ENCODE assay signal across 8 cellular contexts in genomic region chr1:32761253-32761877, GRCh38. TPM values are rescaled to one million over a fixed set of nuclear protein-coding genes. Genes with fewer than 3 reads are reported as not detected.
DNase-seq lines count a peak whose midpoint lies in the region; ATAC-seq and TF ChIP-seq lines count a peak whose summit lies in the region.

No MANE protein-coding gene starts in this region.

- H3K27me3 Mint-ChIP-seq in activated CD4-positive, alpha-beta T cell treated with anti-CD3 and anti-CD28 coated beads, Interleukin-2, amount 10 ng/mL, durations not matched to agents 7 days and 5 days = peaks cover 3% of the 10 kb centered on the region

- peaks cover 20% of the 10 kb centered on the region for H3K4me1 Mint-ChIP-seq in activated CD4-positive, alpha-beta T cell treated with anti-CD3 and anti-CD28 coated beads, Interleukin-2, amount 10 ng/mL, durations not matched to agents 7 days and 5 days

- no peak for TF ChIP-seq CTCF in fibroblast of villous mesenchyme (IDR thresholded peaks at IDR 0.05; ENCODE audit: insufficient read depth, low read depth, low read length)

- no peaks in the 10 kb centered on the region for H3K9me3 Mint-ChIP-seq in activated CD4-positive, alpha-beta T cell treated with anti-CD3 and anti-CD28 coated beads, Interleukin-2, amount 10 ng/mL, durations not matched to agents 7 days and 5 days

- H3K4me3 ChIP-seq in fibroblast of villous mesenchyme (ENCODE audit: low read depth, low read length) = no peak overlapping the region

- ATAC-seq in GM18907 (IDR thresholded peaks at IDR 0.05; ENCODE audit: unreplicated experiment) (no peak), GM18870 (IDR thresholded peaks at IDR 0.05; ENCODE audit: unreplicated experiment) (no peak)

- CTCF ChIA-PET in activated CD4-positive, alpha-beta T cell treated with anti-CD3 and anti-CD28 coated beads, Interleukin-2, amount 10 ng/mL, durations not matched to agents 7 days and 5 days (lab: Charles Lee) = interaction anchor here (0.5 to 2.3 kb wide), 6 partner anchors 10 to 63 kb away, joined by 3 to 12 read pairs (median 4); a partner anchor contains a TSS

- DNase-seq in activated CD4-positive, alpha-beta T cell treated with anti-CD3 and anti-CD28 coated beads for 4 hours = peak; percentile 30 to 36
- no peak for DNase-seq in activated CD4-positive, alpha-beta T cell treated with anti-CD3 and anti-CD28 coated beads, Interleukin-2, amount 10 ng/mL, durations not matched to agents 7 days and 5 days
- peak; percentile 61 for DNase-seq in SW480 (ENCODE audit: low spot score)
- peak; percentile 74 for DNase-seq in fibroblast of villous mesenchyme (ENCODE audit: low read depth)
- peak; percentile 12 for DNase-seq in stimulated activated CD8-positive, alpha-beta memory T cell treated with anti-CD3 and anti-CD28 coated beads, Interleukin-12 subunit alpha, Interleukin-12 subunit beta, amount 100 ng/mL, for 1 hour (ENCODE audit: low read depth)
- DNase-seq in iPS-NIHi7 (ENCODE audit: extremely low spot score) = no peak

- no peak overlapping the region for H3K4me3 Mint-ChIP-seq in activated CD4-positive, alpha-beta T cell treated with anti-CD3 and anti-CD28 coated beads, Interleukin-2, amount 10 ng/mL, durations not matched to agents 7 days and 5 days

- H3K27ac Mint-ChIP-seq in activated CD4-positive, alpha-beta T cell treated with anti-CD3 and anti-CD28 coated beads, Interleukin-2, amount 10 ng/mL, durations not matched to agents 7 days and 5 days = no peak overlapping the region

- POLR2A ChIA-PET in activated CD4-positive, alpha-beta T cell treated with anti-CD3 and anti-CD28 coated beads, Interleukin-2, amount 10 ng/mL, durations not matched to agents 7 days and 5 days (lab: Charles Lee) = no interaction called here

- no peaks in the 10 kb centered on the region for H3K36me3 Mint-ChIP-seq in activated CD4-positive, alpha-beta T cell treated with anti-CD3 and anti-CD28 coated beads, Interleukin-2, amount 10 ng/mL, durations not matched to agents 7 days and 5 days (ENCODE audit: low read depth)

RNA-seq across cellular contexts. Expression of gene YARS1, which starts 55.8 kb away (rescaled TPM):
- 100 to 1,000 TPM; 167 to 196 TPM for total RNA-seq in activated CD4-positive, alpha-beta T cell treated with anti-CD3 and anti-CD28 coated beads, Interleukin-2, amount 10 ng/mL, durations not matched to agents 7 days and 5 days
- 137 and 182 TPM in 2 replicates for total RNA-seq in fibroblast of villous mesenchyme

RNA-seq across cellular contexts. Expression of gene S100PBP, which starts 56.1 kb away (rescaled TPM):
- total RNA-seq in activated CD4-positive, alpha-beta T cell treated with anti-CD3 and anti-CD28 coated beads, Interleukin-2, amount 10 ng/mL, durations not matched to agents 7 days and 5 days = 10 to 100 TPM; 58.0 to 65.8 TPM
- total RNA-seq in fibroblast of villous mesenchyme = 32.9 and 46.6 TPM in 2 replicates

RNA-seq across cellular contexts. Expression of gene SYNC, which starts 58.8 kb away (rescaled TPM):
- not detected for total RNA-seq in activated CD4-positive, alpha-beta T cell treated with anti-CD3 and anti-CD28 coated beads, Interleukin-2, amount 10 ng/mL, durations not matched to agents 7 days and 5 days
- 56.0 and 72.5 TPM in 2 replicates for total RNA-seq in fibroblast of villous mesenchyme

Comparison
In these comparisons a context has a peak if more than half of its experiments do, and no peak if none do; other contexts are left out.
1. DNase-seq: peak in activated CD4-positive, alpha-beta T cell treated with anti-CD3 and anti-CD28 coated beads for 4 hours (2 of 2), SW480 (single experiment), fibroblast of villous mesenchyme (single experiment) and stimulated activated CD8-positive, alpha-beta memory T cell treated with anti-CD3 and anti-CD28 coated beads, Interleukin-12 subunit alpha, Interleukin-12 subunit beta, amount 100 ng/mL, for 1 hour (single experiment); none in activated CD4-positive, alpha-beta T cell treated with anti-CD3 and anti-CD28 coated beads, Interleukin-2, amount 10 ng/mL, durations not matched to agents 7 days and 5 days (single experiment) and iPS-NIHi7 (single experiment).
2. RNA of gene SYNC, which starts 58.8 kb away (total RNA-seq): 56.0 to 72.5 TPM in fibroblast of villous mesenchyme; not detected in activated CD4-positive, alpha-beta T cell treated with anti-CD3 and anti-CD28 coated beads, Interleukin-2, amount 10 ng/mL, durations not matched to agents 7 days and 5 days; every median in the first group is over 10 times any median in the second.